Comparison of ENCODE assay signal across 13 cellular contexts in the genomic region with DNA sequence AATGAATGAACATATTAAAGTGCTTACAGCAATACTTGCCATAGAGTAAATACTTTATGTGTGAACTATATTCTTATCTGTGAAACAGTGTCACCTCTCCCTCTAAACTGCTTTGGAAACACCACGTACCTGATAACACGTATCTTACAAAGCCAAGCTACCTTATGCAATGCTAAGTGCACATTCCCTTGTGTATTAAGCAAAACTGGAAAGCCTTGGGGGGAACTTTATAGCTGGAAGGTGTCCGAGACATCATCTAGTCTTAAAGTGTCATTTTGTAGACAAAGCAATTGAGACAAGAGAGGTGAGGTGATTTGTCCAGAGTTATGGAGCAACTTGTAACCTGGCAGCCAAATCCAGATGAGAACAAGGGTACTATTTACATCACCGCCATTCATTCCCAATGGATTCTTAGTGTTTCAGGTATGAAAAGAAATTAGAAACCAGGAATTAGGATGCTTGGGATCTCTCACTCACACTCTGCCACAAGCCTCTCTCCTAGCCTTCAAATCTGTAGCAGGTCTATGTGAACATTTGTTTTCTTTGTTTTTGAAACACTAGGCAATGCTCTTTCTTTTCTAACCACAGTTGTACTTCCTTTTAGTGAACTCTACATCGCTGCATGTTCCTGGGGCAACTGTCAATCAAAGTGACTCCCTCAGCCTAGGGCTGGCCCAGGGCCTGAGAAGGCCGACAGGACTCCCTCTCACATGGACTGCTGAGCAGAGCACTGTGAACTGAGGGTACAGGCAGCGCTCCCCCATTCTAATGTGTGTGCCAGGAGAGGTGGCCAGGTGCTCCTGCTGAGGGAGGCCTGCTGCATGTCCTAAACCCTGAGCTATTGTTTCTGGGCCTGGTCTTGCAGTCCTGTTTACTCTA. TPM values are rescaled to one million over a fixed set of nuclear protein-coding genes. Genes with fewer than 3 reads are reported as not detected.
DNase-seq lines count a peak whose midpoint lies in the region; ATAC-seq and TF ChIP-seq lines count a peak whose summit lies in the region.
"Had no signal": no experiment of that assay in that cellular context is flagged by ENCODE, and none has a peak within 500 bp of the region (broad histone marks: within the 10 kb centered on the region; RNA-seq: fewer than 3 reads in every experiment).

No MANE protein-coding gene starts in this region.

- H3K9me3 ChIP-seq in SU-DHL-6 (ENCODE audit: insufficient read depth, low read length): no peaks in the 10 kb centered on the region
- H3K9me3 ChIP-seq in colonic mucosa: no peaks in the 10 kb centered on the region
- no peaks in the 10 kb centered on the region for H3K9me3 ChIP-seq in smooth muscle cell (replicated peaks; ENCODE audit: low read depth)

- peak; percentile 50 for TF ChIP-seq POLR2A in GM15510 (IDR thresholded peaks at IDR 0.05; ENCODE audit: borderline replicate concordance, extremely low read depth, insufficient read length)

- peaks cover 41% of the 10 kb centered on the region for H3F3A ChIP-seq in SU-DHL-6 (ENCODE audit: insufficient read depth)
- no peaks in the 10 kb centered on the region for H3F3A ChIP-seq in smooth muscle cell (ENCODE audit: low read depth)

- DNase-seq in colonic mucosa: no peak
- no peak for DNase-seq in AG20443 (ENCODE audit: low spot score)
- no peak for DNase-seq in NCI-H748 (lab: John Stamatoyannopoulos, UW; ENCODE audit: unreplicated experiment)
- no peak for DNase-seq in smooth muscle cell (lab: John Stamatoyannopoulos, UW; ENCODE audit: unreplicated experiment)
- DNase-seq: activated effector memory CD4-positive, alpha-beta T cell treated with anti-CD3 and anti-CD28 coated beads, Interleukin-2, amount 50 U/mL, for 16 hours; left cardiac atrium; NCI-H2171; retina had no signal

- H4K20me1 ChIP-seq in SU-DHL-6 (ENCODE audit: low read depth, low read length): no peaks in the 10 kb centered on the region
- H4K20me1 ChIP-seq in smooth muscle cell (ENCODE audit: low read depth): no peaks in the 10 kb centered on the region
- H4K20me1 ChIP-seq: BLaER1 treated with 17β-estradiol and CSF1 and Interleukin-3, amounts not matched to agents 10 nM and 100 nM had no signal

- ATAC-seq in GM19463 (IDR thresholded peaks at IDR 0.05; ENCODE audit: unreplicated experiment) (peak; percentile 74), HG03039 (IDR thresholded peaks at IDR 0.05; ENCODE audit: unreplicated experiment) (peak; percentile 73)
- ATAC-seq: left cardiac atrium had no signal

- H3K4me1 ChIP-seq in colonic mucosa: no peaks in the 10 kb centered on the region
- H3K4me1 ChIP-seq in smooth muscle cell (ENCODE audit: low read depth): no peaks in the 10 kb centered on the region

- H2AFZ ChIP-seq in SU-DHL-6 (ENCODE audit: low read depth, low read length, severe bottlenecking) (no peak overlapping the region), smooth muscle cell (ENCODE audit: low read depth) (no peak overlapping the region)

- 91% methylated on average over 7 of the region's 7 CpGs for WGBS in smooth muscle cell (ENCODE audit: low lambda C conversion rate)

- no peaks in the 10 kb centered on the region for H3K9me2 ChIP-seq in SU-DHL-6 (replicated peaks; ENCODE audit: insufficient read depth, low read length)

- H3K27ac ChIP-seq in SU-DHL-6 (ENCODE audit: low read depth, low read length) (peak overlapping the region; percentile 99), colonic mucosa (no peak overlapping the region), smooth muscle cell (ENCODE audit: low read depth) (no peak overlapping the region)
- H3K27ac ChIP-seq: BLaER1 treated with 17β-estradiol and CSF1 and Interleukin-3, amounts not matched to agents 10 nM and 100 nM had no signal

- peaks cover 17% of the 10 kb centered on the region for H3K36me3 ChIP-seq in SU-DHL-6 (ENCODE audit: low read length)
- H3K36me3 ChIP-seq in colonic mucosa: no peaks in the 10 kb centered on the region
- H3K36me3 ChIP-seq in smooth muscle cell (ENCODE audit: low read depth): no peaks in the 10 kb centered on the region
- H3K36me3 ChIP-seq: BLaER1 treated with 17β-estradiol and CSF1 and Interleukin-3, amounts not matched to agents 10 nM and 100 nM had no signal

- intact Hi-C loops in colonic mucosa (cut with DNase I): loop anchor here (10.0 kb wide), 1 partner anchor 261 kb away; no protein-coding TSS in a partner anchor

- H3K4me2 ChIP-seq in SU-DHL-6 (ENCODE audit: low read depth, low read length, poor library complexity, severe bottlenecking) (peak overlapping the region; percentile 66), smooth muscle cell (no peak overlapping the region)

- peak overlapping the region; percentile 26 for H3K4me3 ChIP-seq in SU-DHL-6 (ENCODE audit: insufficient read depth, low read length, poor library complexity, severe bottlenecking)
- no peak overlapping the region for H3K4me3 ChIP-seq in colonic mucosa
- H3K4me3 ChIP-seq in smooth muscle cell: no peak overlapping the region
- H3K4me3 ChIP-seq: BLaER1 treated with 17β-estradiol and CSF1 and Interleukin-3, amounts not matched to agents 10 nM and 100 nM had no signal

- H3K27me3 ChIP-seq in SU-DHL-6 (ENCODE audit: low read length) (no peaks in the 10 kb centered on the region), colonic mucosa (no peaks in the 10 kb centered on the region), smooth muscle cell (ENCODE audit: low read depth) (no peaks in the 10 kb centered on the region)
- H3K27me3 ChIP-seq: BLaER1 treated with 17β-estradiol and CSF1 and Interleukin-3, amounts not matched to agents 10 nM and 100 nM had no signal

- H3K9ac ChIP-seq in SU-DHL-6 (ENCODE audit: low read length) (peak overlapping the region; percentile 58), colonic mucosa (ENCODE audit: low read depth in 2 of 2, low read length in 2 of 2) (no peak overlapping the region), smooth muscle cell (ENCODE audit: low read depth) (no peak overlapping the region)
- H3K9ac ChIP-seq: BLaER1 treated with 17β-estradiol and CSF1 and Interleukin-3, amounts not matched to agents 10 nM and 100 nM had no signal

- no peak for TF ChIP-seq CTCF in SU-DHL-6 (IDR thresholded peaks at IDR 0.05; ENCODE audit: insufficient read depth, low read length, poor library complexity, severe bottlenecking)
- no peak for TF ChIP-seq CTCF in colonic mucosa (IDR thresholded peaks at IDR 0.05)
- TF ChIP-seq CTCF in smooth muscle cell (IDR thresholded peaks at IDR 0.05; ENCODE audit: borderline replicate concordance, insufficient read depth, poor library complexity, severe bottlenecking): no peak

- H3K79me2 ChIP-seq in SU-DHL-6 (ENCODE audit: insufficient read depth, low read length) (peaks cover 20% of the 10 kb centered on the region), smooth muscle cell (ENCODE audit: low read depth) (no peaks in the 10 kb centered on the region)

RNA-seq across cellular contexts. Expression of gene MGLL, which starts 13.9 kb away (rescaled TPM):
- total RNA-seq in colonic mucosa (100 to 1,000 TPM; 123 to 200 TPM), smooth muscle cell (4.4 and 13.6 TPM in 2 replicates)
- polyA plus RNA-seq in smooth muscle cell: 22.5 and 37.3 TPM in 2 replicates
